20 cellular contexts compared by ENCODE assay signal in genomic region chr12:105812356-105812755, GRCh38.
DNase-seq lines count a peak whose midpoint lies in the region; ATAC-seq lines count a peak whose summit lies in the region.
"Had no signal": no experiment of that assay in that cellular context is flagged by ENCODE, and none has a peak within 500 bp of the region (broad histone marks: within the 10 kb centered on the region; RNA-seq: fewer than 3 reads in every experiment).

No MANE protein-coding gene starts in this region.

- no peak for ATAC-seq in HG02798 (IDR thresholded peaks at IDR 0.05; ENCODE audit: poor library complexity, unreplicated experiment)
- ATAC-seq: A549; CD8-positive, alpha-beta T cell; GM12878 had no signal

- DNase-seq in SK-N-DZ (ENCODE audit: low spot score) (peak; percentile 11), globus pallidus (ENCODE audit: low spot score) (peak; percentile 35), pons (ENCODE audit: low spot score) (peak; percentile 46), middle frontal gyrus (ENCODE audit: extremely low spot score, low spot score) (no peak), GOT3 (lab: John Stamatoyannopoulos, UW) (no peak), NCI-H1092 (lab: John Stamatoyannopoulos, UW) (no peak)
- DNase-seq: Caco-2; CD8-positive, alpha-beta T cell; GDM1; HCEC 1CT; NCI-H1048; NCI-H1436 treated with DMSO at 0.1 percent for 48 hours; NCI-H1930; NCI-H2107; NCI-H526 treated with DMSO at 0.1 percent for 48 hours; Right ventricle myocardium superior; RPMI8226 had no signal

Comparison
In these comparisons a context has a peak if more than half of its experiments do, and no peak if none do; other contexts are left out.
1. DNase-seq: peak in SK-N-DZ (single experiment), globus pallidus (single experiment) and pons (single experiment); none in middle frontal gyrus (single experiment), GOT3 (single experiment) and NCI-H1092 (single experiment).